In the genomic region with DNA sequence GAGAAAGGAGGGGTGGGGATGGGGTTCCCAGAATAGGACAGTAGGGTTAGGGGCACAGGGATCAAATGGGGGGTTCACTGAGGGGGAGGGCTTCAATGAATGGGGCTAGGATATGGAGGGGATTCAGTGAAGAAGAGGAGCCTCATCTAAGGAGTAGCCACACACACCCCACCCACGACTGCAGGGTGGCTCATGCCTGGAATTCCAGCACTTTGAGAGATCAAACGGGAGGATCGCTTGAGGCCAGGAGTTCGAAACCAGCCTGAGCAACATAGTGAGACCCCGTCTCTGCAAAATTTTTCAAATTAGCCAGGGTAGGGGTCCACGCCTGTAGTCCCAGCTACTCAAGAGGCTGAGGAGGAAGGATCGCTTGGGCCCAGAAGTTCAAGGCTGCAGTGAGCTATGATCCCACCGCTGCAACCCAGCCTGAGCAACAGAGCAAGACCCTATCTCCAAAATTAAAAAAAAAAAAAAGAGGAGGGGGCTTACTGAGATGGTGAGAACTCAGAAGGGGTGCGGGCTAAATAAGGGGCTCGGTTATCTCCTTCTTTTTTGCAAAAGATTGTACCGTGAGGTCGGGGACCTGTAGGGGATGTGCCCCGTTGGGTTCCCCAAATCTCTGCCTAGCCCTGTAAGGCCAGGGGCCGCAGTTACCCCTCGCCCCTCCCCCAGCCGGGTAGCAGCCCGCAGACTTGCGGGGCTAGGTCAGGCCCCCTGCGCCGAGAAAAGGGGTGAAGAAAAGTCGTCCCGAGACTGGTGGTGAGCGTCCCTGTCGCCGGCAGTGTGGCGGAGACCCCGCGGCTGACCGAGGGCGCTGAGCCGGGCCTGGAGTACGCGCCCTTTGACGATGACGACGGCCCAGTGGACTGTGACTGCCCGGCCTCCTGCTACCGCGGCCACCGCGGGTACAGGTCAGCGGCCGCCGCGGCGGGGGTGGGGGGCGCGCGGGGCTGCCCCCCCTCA, we compare ENCODE assay signal across 1 cellular context.
TF ChIP-seq lines count a peak whose summit lies in the region.

No MANE protein-coding gene starts in this region.

TF ChIP-seq in H1, 55 proteins besides CTCF, POLR2A, EP300 and RAD21:
- peak; percentile 31 for TF ChIP-seq KDM4A (IDR thresholded peaks at IDR 0.05; ENCODE audit: low read depth, low read length, severe bottlenecking)
- peak; percentile 43 for TF ChIP-seq PHF8 (conservative IDR thresholded peaks at IDR 0.05; ENCODE audit: low read depth, low read length)
- peak; percentile 77 for TF ChIP-seq TEAD4 (IDR thresholded peaks at IDR 0.05; ENCODE audit: low read depth, low read length)
- no peak for TF ChIP-seq JUN (IDR thresholded peaks at IDR 0.05; ENCODE audit: low read depth, low read length)
- peak; percentile 79 for TF ChIP-seq KDM1A (IDR thresholded peaks at IDR 0.05; ENCODE audit: borderline replicate concordance, low read length)
